In the genomic region with DNA sequence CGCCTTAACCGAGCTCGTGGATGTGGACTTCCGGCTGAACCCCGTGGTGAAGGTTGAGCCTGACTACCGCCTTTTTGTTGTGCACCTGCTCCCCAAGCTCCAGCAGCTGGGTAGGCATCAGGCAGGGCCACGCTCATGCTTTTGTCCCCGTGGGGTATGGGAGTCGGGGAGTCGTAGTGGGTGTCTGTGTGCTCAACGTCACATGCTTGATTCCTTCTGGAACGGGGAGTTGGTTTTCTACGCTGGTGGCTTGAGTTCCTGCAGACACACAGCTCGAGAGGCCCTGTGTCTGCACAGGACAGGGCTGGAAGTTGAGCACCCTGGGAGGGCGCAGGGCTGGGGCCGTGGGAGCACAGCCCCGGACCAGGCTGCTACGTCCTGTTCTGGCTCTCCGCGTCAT, we compare ENCODE assay signal across 21 cellular contexts.
"Had no signal": no experiment of that assay in that cellular context is flagged by ENCODE, and none has a peak within 500 bp of the region (broad histone marks: within the 10 kb centered on the region; RNA-seq: fewer than 3 reads in every experiment).

No MANE protein-coding gene starts in this region.

- DNase-seq: activated CD4-positive, alpha-beta T cell treated with anti-CD3 and anti-CD28 coated beads, Interleukin-2, amount 50 U/mL, for 4 hours; activated CD8-positive, alpha-beta memory T cell treated with anti-CD3 and anti-CD28 coated beads for 24 hours; activated effector memory CD4-positive, alpha-beta T cell treated with anti-CD3 and anti-CD28 coated beads, Interleukin-2, amount 50 U/mL, for 16 hours; amygdala; cerebellar nuclear complex; gastrocnemius medialis; hippocampal formation; kidney glomerular epithelial cell; left lung; nephron progenitor cell; nucleus accumbens; retina; stimulated activated naive B cell treated with anti-CD40 and anti-IgM and Interleukin-4, amounts not matched to agents 10 μg/mL and 1 μg/mL and 100 μg/mL, for 72 hours; testis; trophoblast cell had no signal

- H3K4me1 ChIP-seq: esophagus muscularis mucosa, gastrocnemius medialis, left lung, testis had no signal

- H3K4me3 ChIP-seq: coronary artery, esophagus muscularis mucosa, gastrocnemius medialis, left lung, testis had no signal

- H3K27me3 ChIP-seq: esophagus muscularis mucosa, gastrocnemius medialis, left lung, testis had no signal

- ATAC-seq: gastrocnemius medialis; left lung; SK-N-SH treated with all-trans-retinoic acid at 6 μM for 48 hours; stimulated activated naive B cell treated with anti-CD40 and anti-IgM and Interleukin-4, amounts not matched to agents 10 μg/mL and 1 μg/mL and 100 μg/mL, for 72 hours had no signal

- H3K9me3 Mint-ChIP-seq: T-helper 2 cell treated with Interferon-gamma antibody and Interleukin-4, amounts not matched to agents 5 μg/mL and 100 μg/mL, for 36 hours had no signal

- H3K27me3 Mint-ChIP-seq: activated naive CD4-positive, alpha-beta T cell treated with anti-CD3 and anti-CD28 coated beads, Interleukin-2, amount 10 ng/mL, durations not matched to agents 7 days and 5 days; progenitor cell of endocrine pancreas; stimulated activated naive B cell treated with anti-CD40 and anti-IgM and Interleukin-4, amounts not matched to agents 10 μg/mL and 1 μg/mL and 100 μg/mL, for 72 hours had no signal

- H3K36me3 ChIP-seq: gastrocnemius medialis had no signal

- H3K27ac Mint-ChIP-seq: activated naive CD4-positive, alpha-beta T cell treated with anti-CD3 and anti-CD28 coated beads, Interleukin-2, amount 10 ng/mL, durations not matched to agents 7 days and 5 days; nephron progenitor cell; progenitor cell of endocrine pancreas; stimulated activated naive B cell treated with anti-CD40 and anti-IgM and Interleukin-4, amounts not matched to agents 10 μg/mL and 1 μg/mL and 100 μg/mL, for 72 hours; T-helper 2 cell treated with Interferon-gamma antibody and Interleukin-4, amounts not matched to agents 5 μg/mL and 100 μg/mL, for 36 hours had no signal

- H3K9me3 ChIP-seq: esophagus muscularis mucosa, gastrocnemius medialis, left lung, testis had no signal

- H3K4me3 Mint-ChIP-seq: activated naive CD4-positive, alpha-beta T cell treated with anti-CD3 and anti-CD28 coated beads, Interleukin-2, amount 10 ng/mL, durations not matched to agents 7 days and 5 days; nephron progenitor cell; stimulated activated naive B cell treated with anti-CD40 and anti-IgM and Interleukin-4, amounts not matched to agents 10 μg/mL and 1 μg/mL and 100 μg/mL, for 72 hours; T-helper 2 cell treated with Interferon-gamma antibody and Interleukin-4, amounts not matched to agents 5 μg/mL and 100 μg/mL, for 36 hours had no signal

- H3K27ac ChIP-seq: coronary artery, esophagus muscularis mucosa, gastrocnemius medialis, left lung, testis had no signal
